18 cellular contexts compared by ENCODE assay signal in genomic region chr16:71811261-71811803, GRCh38. TPM values are rescaled to one million over a fixed set of nuclear protein-coding genes. Genes with fewer than 3 reads are reported as not detected.
DNase-seq lines count a peak whose midpoint lies in the region; ATAC-seq, FAIRE-seq and TF ChIP-seq lines count a peak whose summit lies in the region.
"Had no signal": no experiment of that assay in that cellular context is flagged by ENCODE, and none has a peak within 500 bp of the region (broad histone marks: within the 10 kb centered on the region; RNA-seq: fewer than 3 reads in every experiment).

No MANE protein-coding gene starts in this region.

- no peak for TF ChIP-seq RAD21 in HepG2 (CRISPR knock-in tag; IDR thresholded peaks at IDR 0.05)

- H3K27ac ChIP-seq in HepG2 (ENCODE audit: extremely low read length, insufficient read depth, low read length) = no peak overlapping the region
- H3K27ac ChIP-seq in right lobe of liver = no peak overlapping the region
- H3K27ac ChIP-seq: brain microvascular endothelial cell, skin epidermis had no signal

- H3K36me3 ChIP-seq in HepG2 (replicated peaks in 1 of 2; ENCODE audit: control insufficient read depth in 1 of 2, insufficient read depth in 2 of 2, low read length in 2 of 2) (no peaks in the 10 kb centered on the region), right lobe of liver (no peaks in the 10 kb centered on the region)
- H3K36me3 ChIP-seq: brain microvascular endothelial cell had no signal

- TF ChIP-seq POLR2A in HepG2 (IDR thresholded peaks at IDR 0.05; ENCODE audit: insufficient read depth in 1 of 2, low read depth in 2 of 2, low read length in 2 of 2) (no peak), right lobe of liver (IDR thresholded peaks at IDR 0.05) (no peak)

- H2AFZ ChIP-seq in HepG2 (ENCODE audit: low read length) = no peak overlapping the region

- intact Hi-C loops in HepG2 (cut with micrococcal nuclease; ENCODE audit: unreplicated experiment) = no loop called here
- intact Hi-C loops in right lobe of liver (cut with DNase I) = no loop called here

- CTCF ChIA-PET in HepG2 (lab: Yijun Ruan, JAX; ENCODE audit: low intra/inter-chr PET ratio, low total read pairs) = no interaction called here

- no peak for DNase-seq in HepG2 (ENCODE audit: low spot score)
- DNase-seq in right lobe of liver = no peak
- peak; percentile 69 for DNase-seq in M059J (ENCODE audit: low read depth)
- peak; percentile 58 for DNase-seq in choroid plexus epithelial cell (ENCODE audit: low read depth)
- no peak for DNase-seq in NCI-H510A treated with DMSO at 0.1 percent for 48 hours (lab: John Stamatoyannopoulos, UW)
- DNase-seq in NCI-H187 (lab: John Stamatoyannopoulos, UW) = no peak
- DNase-seq in DMS153 (lab: John Stamatoyannopoulos, UW) = no peak
- no peak for DNase-seq in HK-2 (ENCODE audit: unreplicated experiment)
- DNase-seq: activated B cell treated with CpG ODN at 0.5 μM for 24 hours; brain microvascular endothelial cell; HCEC 1CT; NCI-H1694; NCI-H446 treated with DMSO at 0.1 percent for 48 hours; SHP77; stimulated activated CD4-positive, alpha-beta T cell treated with anti-CD3 and anti-CD28 coated beads, Interleukin-4, amount 100 ng/mL, for 4 hours; stimulated activated CD8-positive, alpha-beta memory T cell treated with anti-CD3 and anti-CD28 coated beads, Interleukin-4, amount 100 ng/mL, for 48 hours had no signal

- H3K27me3 ChIP-seq in HepG2 (ENCODE audit: control insufficient read depth in 1 of 2, insufficient read depth in 2 of 2, low read length in 2 of 2) = peaks cover 0 to 6% of the 10 kb centered on the region in 2 experiments; a peak in 1 of 5 replicates
- H3K27me3 ChIP-seq in right lobe of liver = no peaks in the 10 kb centered on the region
- H3K27me3 ChIP-seq: brain microvascular endothelial cell had no signal

- H3K9me3 ChIP-seq in HepG2 (ENCODE audit: low read length) (no peaks in the 10 kb centered on the region), right lobe of liver (no peaks in the 10 kb centered on the region)

- H3K4me1 ChIP-seq in HepG2 (ENCODE audit: insufficient read depth, low read length) (peaks cover 53% of the 10 kb centered on the region), right lobe of liver (peaks cover 0 to 15% (median 7%) of the 10 kb centered on the region in 4 donors)

- no peak for FAIRE-seq in HepG2 (lab: Jason Lieb, UNC)
- FAIRE-seq: islet of Langerhans had no signal

- POLR2A ChIA-PET in HepG2 (lab: Yijun Ruan, JAX) = no interaction called here

- no peak for ATAC-seq in HepG2
- no peak for ATAC-seq in right lobe of liver

- TF ChIP-seq CTCF in HepG2 (CRISPR knock-in tag; IDR thresholded peaks at IDR 0.05) = no peak
- TF ChIP-seq CTCF in right lobe of liver (IDR thresholded peaks at IDR 0.05) = no peak
- TF ChIP-seq CTCF in choroid plexus epithelial cell (conservative IDR thresholded peaks at IDR 0.05; ENCODE audit: low read depth, low read length) = no peak

- peaks cover 23% of the 10 kb centered on the region for H3K79me2 ChIP-seq in HepG2 (ENCODE audit: insufficient read depth, low read length)

- H3K4me3 ChIP-seq in HepG2 (replicated peaks in 1 of 3; ENCODE audit: insufficient read depth in 1 of 3, low read depth in 2 of 3, low read length in 3 of 3) (no peak overlapping the region), right lobe of liver (no peak overlapping the region), choroid plexus epithelial cell (ENCODE audit: low read depth, low read length) (no peak overlapping the region)
- H3K4me3 ChIP-seq: skin epidermis had no signal

- no peak overlapping the region for H3K9ac ChIP-seq in HepG2 (ENCODE audit: insufficient read depth, low read depth, low read length)

- peak overlapping the region; percentile 21; the same call in 1 of the 2 replicates for H3K4me2 ChIP-seq in HepG2 (ENCODE audit: low read depth, low read length)

- TF ChIP-seq EP300 in HepG2 (IDR thresholded peaks at IDR 0.05; ENCODE audit: low read depth in 2 of 2, low read length in 2 of 2) = no peak
- TF ChIP-seq EP300 in HepG2 (CRISPR knock-in tag; IDR thresholded peaks at IDR 0.05; ENCODE audit: borderline replicate concordance) = no peak

- BruUV-seq in HepG2 (replicated peaks; lab: Mats Ljungman, UMichigan) = no TSS peak

- in situ Hi-C loops in HepG2 (cut with HindIII; ENCODE audit: extremely low pct_ligation_motif_present, low pct_unique_long_range_greater_than_20kb) = no loop called here

- peaks cover 4% of the 10 kb centered on the region; the same call in 1 of the 2 replicates for H4K20me1 ChIP-seq in HepG2 (ENCODE audit: insufficient read depth, low read length)

- WGBS in HepG2 (ENCODE audit: low lambda C conversion rate) = 59% methylated on average over 5 of the region's 5 CpGs
- 81% methylated on average over 3 of the region's 5 CpGs for WGBS in right lobe of liver (ENCODE audit: insufficient coverage, low coverage, low lambda C conversion rate, missing lambda C conversion rate)

TF ChIP-seq in HepG2, 621 proteins besides CTCF, POLR2A, EP300 and RAD21 (continues in another document):
- 0 out of 2 replicates have a peak, but pooled peaks have one; percentile 0 for TF ChIP-seq ZMYM3 (CRISPR knock-in tag; IDR thresholded peaks at IDR 0.05)
- no peak for TF ChIP-seq ZFP62 (CRISPR knock-in tag; IDR thresholded peaks at IDR 0.05)
- TF ChIP-seq, protein P1, sequence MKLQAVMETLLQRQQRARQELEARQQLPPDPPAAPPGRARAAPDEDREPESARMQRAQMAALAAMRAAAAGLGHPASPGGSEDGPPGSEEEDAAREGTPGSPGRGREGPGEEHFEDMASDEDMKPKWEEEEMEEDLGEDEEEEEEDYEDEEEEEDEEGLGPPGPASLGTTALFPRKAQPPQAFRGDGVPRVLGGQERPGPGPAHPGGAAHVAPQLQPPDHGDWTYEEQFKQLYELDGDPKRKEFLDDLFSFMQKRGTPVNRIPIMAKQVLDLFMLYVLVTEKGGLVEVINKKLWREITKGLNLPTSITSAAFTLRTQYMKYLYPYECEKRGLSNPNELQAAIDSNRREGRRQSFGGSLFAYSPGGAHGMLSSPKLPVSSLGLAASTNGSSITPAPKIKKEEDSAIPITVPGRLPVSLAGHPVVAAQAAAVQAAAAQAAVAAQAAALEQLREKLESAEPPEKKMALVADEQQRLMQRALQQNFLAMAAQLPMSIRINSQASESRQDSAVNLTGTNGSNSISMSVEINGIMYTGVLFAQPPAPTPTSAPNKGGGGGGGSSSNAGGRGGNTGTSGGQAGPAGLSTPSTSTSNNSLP (IDR thresholded peaks at IDR 0.05; ENCODE audit: low read depth, low read length) = no peak
- no peak for TF ChIP-seq HDAC6 (IDR thresholded peaks at IDR 0.05; ENCODE audit: low read depth, low read length)

RNA-seq across cellular contexts. Expression of gene AP1G1, which starts 2.7 kb away (rescaled TPM):
- total RNA-seq in HepG2 (2016; rRNA removed; fragmentation: Illumina TruSeq; extraction: Trizol) = 66.2 and 87.1 TPM in 2 replicates
- 7.1 TPM in 2 replicates for total RNA-seq in HepG2 (2016; cell fraction: cytosol; rRNA removed; fragmentation: Illumina TruSeq; extraction: Trizol; ENCODE audit: low read depth)
- total RNA-seq in HepG2 (2016; cell fraction: insoluble cytoplasmic fraction; rRNA removed; fragmentation: Illumina TruSeq; extraction: Trizol) = 66.4 and 87.7 TPM in 2 replicates
- total RNA-seq in HepG2 (2016; cell fraction: membrane; rRNA removed; fragmentation: Illumina TruSeq; extraction: Trizol) = 21.0 and 22.8 TPM in 2 replicates
- 90.7 and 111 TPM in 2 replicates for total RNA-seq in HepG2 (2016; cell fraction: nucleus; rRNA removed; fragmentation: Illumina TruSeq; extraction: Trizol)
- 58.8 and 62.2 TPM in 2 replicates for polyA plus RNA-seq in HepG2 (2011; rRNA removed)
- polyA plus RNA-seq in HepG2 (2011; cell fraction: cytosol; rRNA removed) = 40.7 and 56.1 TPM in 2 replicates
- polyA plus RNA-seq in HepG2 (2011; cell fraction: nucleus; rRNA removed) = 69.2 and 80.7 TPM in 2 replicates
- polyA plus RNA-seq in HepG2 (2012) = 41.7 and 51.2 TPM in 2 replicates
- 2.4 and 3.2 TPM in 2 replicates for polyA plus RNA-seq in HepG2 (2016; cell fraction: cytosol; fragmentation: Illumina TruSeq; extraction: Trizol; ENCODE audit: low read depth)
- 61.2 and 67.4 TPM in 2 replicates for polyA plus RNA-seq in HepG2 (2016; cell fraction: insoluble cytoplasmic fraction; fragmentation: Illumina TruSeq; extraction: Trizol; ENCODE audit: low read depth)
- polyA plus RNA-seq in HepG2 (2016; cell fraction: membrane; fragmentation: Illumina TruSeq; extraction: Trizol; ENCODE audit: low read depth) = 9.9 and 10.4 TPM in 2 replicates
- 71.7 and 84.0 TPM in 2 replicates for polyA plus RNA-seq in HepG2 (2016; cell fraction: nucleus; fragmentation: Illumina TruSeq; extraction: Trizol; ENCODE audit: insufficient read depth, low read depth)
- 149 and 155 TPM in 2 replicates for polyA minus RNA-seq in HepG2 (2011; rRNA and poly(A)+ RNA removed; ENCODE audit: low replicate concordance)
- 71.5 and 78.8 TPM in 2 replicates for polyA minus RNA-seq in HepG2 (2011; cell fraction: cytosol; rRNA and poly(A)+ RNA removed)
- 197 and 211 TPM in 2 replicates for polyA minus RNA-seq in HepG2 (2011; cell fraction: nucleus; rRNA and poly(A)+ RNA removed)
- total RNA-seq in right lobe of liver = 10 to 100 TPM; 47.8 to 54.1 (median 52.5) TPM
- total RNA-seq in M059J (2014; rRNA removed; shearing (Covaris generic)) = 58.9 and 78.4 TPM in 2 replicates

RNA-seq across cellular contexts. Expression of gene ATXN1L, which starts 34.4 kb away (rescaled TPM):
- 22.4 and 23.6 TPM in 2 replicates for total RNA-seq in HepG2 (2016; rRNA removed; fragmentation: Illumina TruSeq; extraction: Trizol)
- 3.6 and 5.9 TPM in 2 replicates for total RNA-seq in HepG2 (2016; cell fraction: cytosol; rRNA removed; fragmentation: Illumina TruSeq; extraction: Trizol; ENCODE audit: low read depth)
- 20.9 and 21.7 TPM in 2 replicates for total RNA-seq in HepG2 (2016; cell fraction: insoluble cytoplasmic fraction; rRNA removed; fragmentation: Illumina TruSeq; extraction: Trizol)
- 10.7 and 13.4 TPM in 2 replicates for total RNA-seq in HepG2 (2016; cell fraction: membrane; rRNA removed; fragmentation: Illumina TruSeq; extraction: Trizol)
- total RNA-seq in HepG2 (2016; cell fraction: nucleus; rRNA removed; fragmentation: Illumina TruSeq; extraction: Trizol) = 21.5 and 23.5 TPM in 2 replicates
- 19.6 and 20.0 TPM in 2 replicates for polyA plus RNA-seq in HepG2 (2011; rRNA removed)
- 13.1 and 13.9 TPM in 2 replicates for polyA plus RNA-seq in HepG2 (2011; cell fraction: cytosol; rRNA removed)
- 33.8 and 34.8 TPM in 2 replicates for polyA plus RNA-seq in HepG2 (2011; cell fraction: nucleus; rRNA removed)
- 16.8 and 18.1 TPM in 2 replicates for polyA plus RNA-seq in HepG2 (2012)
- polyA plus RNA-seq in HepG2 (2016; cell fraction: cytosol; fragmentation: Illumina TruSeq; extraction: Trizol; ENCODE audit: low read depth) = 1.9 and 3.5 TPM in 2 replicates
- 14.9 and 15.2 TPM in 2 replicates for polyA plus RNA-seq in HepG2 (2016; cell fraction: insoluble cytoplasmic fraction; fragmentation: Illumina TruSeq; extraction: Trizol; ENCODE audit: low read depth)
- polyA plus RNA-seq in HepG2 (2016; cell fraction: membrane; fragmentation: Illumina TruSeq; extraction: Trizol; ENCODE audit: low read depth) = 5.2 and 5.3 TPM in 2 replicates
- polyA plus RNA-seq in HepG2 (2016; cell fraction: nucleus; fragmentation: Illumina TruSeq; extraction: Trizol; ENCODE audit: insufficient read depth, low read depth) = 25.4 and 26.1 TPM in 2 replicates
- polyA minus RNA-seq in HepG2 (2011; rRNA and poly(A)+ RNA removed; ENCODE audit: low replicate concordance) = 27.5 and 35.3 TPM in 2 replicates
- 11.6 and 12.9 TPM in 2 replicates for polyA minus RNA-seq in HepG2 (2011; cell fraction: cytosol; rRNA and poly(A)+ RNA removed)
- 26.9 and 31.0 TPM in 2 replicates for polyA minus RNA-seq in HepG2 (2011; cell fraction: nucleus; rRNA and poly(A)+ RNA removed)
- total RNA-seq in right lobe of liver = 10 to 100 TPM in 3 of 6 experiments, 1 to 10 TPM in 3; 9.2 to 11.9 (median 10.3) TPM
- total RNA-seq in M059J (2014; rRNA removed; shearing (Covaris generic)) = 10.5 and 15.0 TPM in 2 replicates

Comparison
In these comparisons a context has a peak if more than half of its experiments do, and no peak if none do; other contexts are left out.
1. DNase-seq: peak in M059J (single experiment) and choroid plexus epithelial cell (single experiment); none in HepG2 (single experiment), right lobe of liver (0 of 3), NCI-H510A treated with DMSO at 0.1 percent for 48 hours (single experiment), NCI-H187 (0 of 2), DMS153 (single experiment) and HK-2 (single experiment).